16 cellular contexts compared by ENCODE assay signal in genomic region chr19:18171605-18172327, GRCh38. TPM values are rescaled to one million over a fixed set of nuclear protein-coding genes. Genes with fewer than 3 reads are reported as not detected.
A peak's percentile ranks its signal among the peaks of the same experiment; 100 is the strongest.
DNase-seq lines count a peak whose midpoint lies in the region; ATAC-seq and TF ChIP-seq lines count a peak whose summit lies in the region.
"Had no signal": no experiment of that assay in that cellular context is flagged by ENCODE, and none has a peak within 500 bp of the region (broad histone marks: within the 10 kb centered on the region; RNA-seq: fewer than 3 reads in every experiment).

No MANE protein-coding gene starts in this region.

- H3K27me3 ChIP-seq in stomach: no peaks in the 10 kb centered on the region
- H3K27me3 ChIP-seq in brain microvascular endothelial cell (replicated peaks): no peaks in the 10 kb centered on the region

- no peaks in the 10 kb centered on the region for H3K9me3 ChIP-seq in stomach

- peak overlapping the region; percentile 31 for H3K27ac Mint-ChIP-seq in T-helper 2 cell treated with Interferon-gamma antibody and Interleukin-4, amounts not matched to agents 5 μg/mL and 100 μg/mL, for 36 hours
- H3K27ac Mint-ChIP-seq: WTC11 had no signal

- no peak for DNase-seq in T-helper 2 cell treated with Interferon-gamma antibody and Interleukin-4, amounts not matched to agents 5 μg/mL and 100 μg/mL, for 36 hours (ENCODE audit: low spot score)
- DNase-seq in T-helper 2 cell: no peak
- DNase-seq in NAMALWA (ENCODE audit: low spot score): peak; percentile 37
- peak in 1 of 2 experiments; percentile 44 for DNase-seq in erythroblast (lab: John Stamatoyannopoulos, UW)
- DNase-seq in stomach: no peak
- DNase-seq in SW480 (ENCODE audit: low spot score): no peak
- no peak for DNase-seq in brain microvascular endothelial cell
- DNase-seq: ACHN; activated effector memory CD4-positive, alpha-beta T cell treated with Interleukin-2 at 50 U/mL for 16 hours; H9; small intestine had no signal

- H3K36me3 Mint-ChIP-seq in T-helper 2 cell treated with Interferon-gamma antibody and Interleukin-4, amounts not matched to agents 5 μg/mL and 100 μg/mL, for 36 hours (ENCODE audit: low read depth): peaks cover 14% of the 10 kb centered on the region

- H3K4me1 Mint-ChIP-seq in T-helper 2 cell treated with Interferon-gamma antibody and Interleukin-4, amounts not matched to agents 5 μg/mL and 100 μg/mL, for 36 hours (ENCODE audit: low read depth): peaks cover 18% of the 10 kb centered on the region

- 79 to 90% (median 86%) methylated on average over 8 of the region's 8 CpGs for WGBS in stomach, 5 donors

- H3K27ac ChIP-seq in stomach (peak overlapping the region in 3 of 5 donors; percentile 82 to 89 (median 89)), brain microvascular endothelial cell (no peak overlapping the region)
- H3K27ac ChIP-seq: KMS-11 had no signal

- H3K4me3 Mint-ChIP-seq in T-helper 2 cell treated with Interferon-gamma antibody and Interleukin-4, amounts not matched to agents 5 μg/mL and 100 μg/mL, for 36 hours: no peak overlapping the region
- H3K4me3 Mint-ChIP-seq: WTC11 had no signal

- ATAC-seq in GM18861 (IDR thresholded peaks at IDR 0.05; ENCODE audit: unreplicated experiment): no peak
- ATAC-seq: naive thymus-derived CD8-positive, alpha-beta T cell; Panc1; WTC11 had no signal

- H3K36me3 ChIP-seq in stomach (peaks cover 25 to 47% (median 37%) of the 10 kb centered on the region in 4 donors), brain microvascular endothelial cell (replicated peaks) (peaks cover 27% of the 10 kb centered on the region)

- TF ChIP-seq POLR2A in erythroblast (IDR thresholded peaks at IDR 0.05; ENCODE audit: low read length) (peak; percentile 10), stomach (IDR thresholded peaks at IDR 0.05) (no peak)

- H3K4me1 ChIP-seq in stomach: peaks cover 16 to 54% (median 30%) of the 10 kb centered on the region in 4 donors

- no peaks in the 10 kb centered on the region for H3K27me3 Mint-ChIP-seq in T-helper 2 cell treated with Interferon-gamma antibody and Interleukin-4, amounts not matched to agents 5 μg/mL and 100 μg/mL, for 36 hours (ENCODE audit: low read depth)
- H3K27me3 Mint-ChIP-seq: naive thymus-derived CD8-positive, alpha-beta T cell had no signal

- no peak overlapping the region for H3K4me3 ChIP-seq in stomach
- H3K4me3 ChIP-seq in brain microvascular endothelial cell (ENCODE audit: low read depth, low read length): no peak overlapping the region

- in situ Hi-C loops in brain microvascular endothelial cell (cut with HindIII; ENCODE audit: low pct_ligation_motif_present, low sequenced_read_pairs): no loop called here

- no peaks in the 10 kb centered on the region for H3K9me3 Mint-ChIP-seq in T-helper 2 cell treated with Interferon-gamma antibody and Interleukin-4, amounts not matched to agents 5 μg/mL and 100 μg/mL, for 36 hours
- H3K9me3 Mint-ChIP-seq: H9; naive thymus-derived CD8-positive, alpha-beta T cell; WTC11 had no signal

- no peak for TF ChIP-seq EP300 in stomach (IDR thresholded peaks at IDR 0.05)

- TF ChIP-seq CTCF in stomach (IDR thresholded peaks at IDR 0.05): no peak
- no peak for TF ChIP-seq CTCF in brain microvascular endothelial cell (IDR thresholded peaks at IDR 0.05; ENCODE audit: low read depth, low read length, missing control alignments)

- intact Hi-C loops in stomach (cut with DNase I; ENCODE audit: low total_unique reads): no loop called here

RNA-seq across cellular contexts. Expression of gene IFI30, which starts 1.8 kb away (rescaled TPM):
- 100 to 1,000 TPM in 1 of 5 donors, 10 to 100 TPM in 3, not detected in 1; 37.3 to 199 (median 43.9) TPM for total RNA-seq in stomach
- polyA plus RNA-seq in stomach: 100 to 1,000 TPM in 1 of 3 donors, 10 to 100 TPM in 2; 53.2 to 103 (median 82.9) TPM

RNA-seq across cellular contexts. Expression of gene PIK3R2, which starts 18.8 kb away (rescaled TPM):
- 100 to 1,000 TPM in 1 of 5 donors, 10 to 100 TPM in 3, 1 to 10 TPM in 1; 6.6 to 490 (median 22.2) TPM for total RNA-seq in stomach
- polyA plus RNA-seq in stomach: 1 to 10 TPM; 2.0 to 5.5 (median 2.6) TPM

RNA-seq across cellular contexts. Expression of gene MPV17L2, which starts 21.3 kb away (rescaled TPM):
- 100 to 1,000 TPM in 1 of 5 donors, 10 to 100 TPM in 2, 1 to 10 TPM in 2; 5.9 to 200 (median 13.0) TPM for total RNA-seq in stomach
- 10 to 100 TPM; 11.6 to 15.4 (median 13.3) TPM for polyA plus RNA-seq in stomach

RNA-seq across cellular contexts. Expression of gene RAB3A, which starts 32.1 kb away (rescaled TPM):
- 1 to 10 TPM in 3 of 5 donors, under 1 TPM in 1, not detected in 1; 0.87 to 2.2 (median 1.7) TPM for total RNA-seq in stomach
- polyA plus RNA-seq in stomach: 1 to 10 TPM; 1.4 to 2.2 (median 2.0) TPM

RNA-seq across cellular contexts. Expression of gene PDE4C, which starts 54.5 kb away (rescaled TPM):
- 10 to 100 TPM in 3 of 5 donors, 1 to 10 TPM in 1, under 1 TPM in 1; 0.87 to 25.4 (median 11.4) TPM for total RNA-seq in stomach
- under 1 TPM in 1 of 3 donors, not detected in 2; 0.95 TPM for polyA plus RNA-seq in stomach
- total RNA-seq: naive thymus-derived CD8-positive, alpha-beta T cell had no signal
- polyA plus RNA-seq: naive thymus-derived CD8-positive, alpha-beta T cell had no signal
